19 cellular contexts compared by ENCODE assay signal in genomic region chr7:74512762-74513161, GRCh38. TPM values are rescaled to one million over a fixed set of nuclear protein-coding genes. Genes with fewer than 3 reads are reported as not detected.
DNase-seq lines count a peak whose midpoint lies in the region; ATAC-seq, FAIRE-seq and TF ChIP-seq lines count a peak whose summit lies in the region.
"Had no signal": no experiment of that assay in that cellular context is flagged by ENCODE, and none has a peak within 500 bp of the region (broad histone marks: within the 10 kb centered on the region; RNA-seq: fewer than 3 reads in every experiment).

No MANE protein-coding gene starts in this region.

- WGBS in HepG2 (ENCODE audit: low lambda C conversion rate): 92% methylated on average over 16 of the region's 18 CpGs
- WGBS in right lobe of liver (ENCODE audit: insufficient coverage, low coverage, low lambda C conversion rate, missing lambda C conversion rate): 80% methylated on average over 3 of the region's 18 CpGs
- no CpG with 5 or more reads among the region's 18 CpGs for WGBS in trophoblast cell (ENCODE audit: extremely low coverage, insufficient coverage, insufficient read length)

- no peak overlapping the region for H2AK5ac ChIP-seq in trophoblast cell (ENCODE audit: low read length)

- H4K8ac ChIP-seq in trophoblast cell (ENCODE audit: low read depth, low read length): no peak overlapping the region

- FAIRE-seq in HepG2 (lab: Jason Lieb, UNC): no peak
- FAIRE-seq in urothelium cell line (lab: Jason Lieb, UNC): no peak
- FAIRE-seq: GM12891, GM18507, H54 had no signal

- TF ChIP-seq POLR2A in HepG2 (IDR thresholded peaks at IDR 0.05; ENCODE audit: insufficient read depth in 1 of 2, low read depth in 2 of 2, low read length in 2 of 2) (no peak), right lobe of liver (IDR thresholded peaks at IDR 0.05) (no peak)

- H3K14ac ChIP-seq in trophoblast cell (ENCODE audit: low read length): no peak overlapping the region

- no peaks in the 10 kb centered on the region for H3K79me1 ChIP-seq in trophoblast cell (ENCODE audit: low read length)

- H4K12ac ChIP-seq in trophoblast cell (ENCODE audit: low read depth, low read length): no peak overlapping the region

- POLR2A ChIA-PET in HepG2 (lab: Yijun Ruan, JAX): no interaction called here
- POLR2A ChIA-PET in activated CD4-positive, alpha-beta memory T cell treated with anti-CD3 and anti-CD28 coated beads, Interleukin-2, amount 10 ng/mL, durations not matched to agents 7 days and 5 days (lab: Charles Lee): no interaction called here

- H2BK120ac ChIP-seq in trophoblast cell (ENCODE audit: insufficient read depth, low read length, poor library complexity): no peak overlapping the region

- ATAC-seq in HepG2 (no peak), right lobe of liver (no peak)

- H4K20me1 ChIP-seq in HepG2 (ENCODE audit: insufficient read depth, low read length): peaks cover under 1% of the 10 kb centered on the region; the same call in 1 of the 2 replicates

- H3K9me3 Mint-ChIP-seq in activated CD4-positive, alpha-beta memory T cell treated with anti-CD3 and anti-CD28 coated beads, Interleukin-2, amount 10 ng/mL, durations not matched to agents 7 days and 5 days: no peaks in the 10 kb centered on the region
- H3K9me3 Mint-ChIP-seq: CD4-positive, alpha-beta memory T cell; HFFc6 had no signal

- H3K9me3 ChIP-seq in HepG2 (ENCODE audit: low read length) (no peaks in the 10 kb centered on the region), right lobe of liver (no peaks in the 10 kb centered on the region), trophoblast cell (ENCODE audit: insufficient read depth, low read depth, low read length) (peaks cover 1% of the 10 kb centered on the region), skeletal muscle tissue (ENCODE audit: control insufficient read depth in 3 of 3, low read length in 3 of 3) (no peaks in the 10 kb centered on the region)
- H3K9me3 ChIP-seq: HAP-1 had no signal

- H3K79me2 ChIP-seq in HepG2 (ENCODE audit: insufficient read depth, low read length) (no peaks in the 10 kb centered on the region), trophoblast cell (ENCODE audit: control insufficient read depth, insufficient read depth, low read length, poor library complexity) (no peaks in the 10 kb centered on the region)

- H3K4me1 Mint-ChIP-seq in activated CD4-positive, alpha-beta memory T cell treated with anti-CD3 and anti-CD28 coated beads, Interleukin-2, amount 10 ng/mL, durations not matched to agents 7 days and 5 days: no peaks in the 10 kb centered on the region
- H3K4me1 Mint-ChIP-seq: CD4-positive, alpha-beta memory T cell had no signal

- no peaks in the 10 kb centered on the region for H3K36me3 Mint-ChIP-seq in activated CD4-positive, alpha-beta memory T cell treated with anti-CD3 and anti-CD28 coated beads, Interleukin-2, amount 10 ng/mL, durations not matched to agents 7 days and 5 days (ENCODE audit: low read depth)
- H3K36me3 Mint-ChIP-seq: CD4-positive, alpha-beta memory T cell had no signal

- no peak overlapping the region for H3K4me3 Mint-ChIP-seq in activated CD4-positive, alpha-beta memory T cell treated with anti-CD3 and anti-CD28 coated beads, Interleukin-2, amount 10 ng/mL, durations not matched to agents 7 days and 5 days
- H3K4me3 Mint-ChIP-seq: CD4-positive, alpha-beta memory T cell; HFFc6 had no signal

- H3K27ac ChIP-seq in HepG2 (ENCODE audit: extremely low read length, insufficient read depth, low read length) (no peak overlapping the region), right lobe of liver (no peak overlapping the region), trophoblast cell (ENCODE audit: low read depth, low read length) (no peak overlapping the region), skeletal muscle tissue (ENCODE audit: low read depth, low read length) (peak overlapping the region; percentile 98)

- H3K36me3 ChIP-seq in HepG2 (replicated peaks in 1 of 2; ENCODE audit: control insufficient read depth in 1 of 2, insufficient read depth in 2 of 2, low read length in 2 of 2) (peaks cover 12 to 52% of the 10 kb centered on the region in 2 experiments; a peak in 4 of 5 replicates), right lobe of liver (no peaks in the 10 kb centered on the region), trophoblast cell (ENCODE audit: control insufficient read depth in 1 of 2, insufficient read depth in 2 of 2, low read length in 2 of 2) (peaks cover 35 to 45% of the 10 kb centered on the region in 2 experiments), skeletal muscle tissue (ENCODE audit: control insufficient read depth in 3 of 3, insufficient read depth in 3 of 3, low read length in 3 of 3) (peaks cover 12 to 35% (median 16%) of the 10 kb centered on the region in 3 donors)

- H3K27me3 ChIP-seq in HepG2 (ENCODE audit: control insufficient read depth in 1 of 2, insufficient read depth in 2 of 2, low read length in 2 of 2) (no peaks in the 10 kb centered on the region), right lobe of liver (no peaks in the 10 kb centered on the region), trophoblast cell (ENCODE audit: insufficient read depth, low read length) (no peaks in the 10 kb centered on the region), skeletal muscle tissue (ENCODE audit: control insufficient read depth in 3 of 3, insufficient read depth in 3 of 3, low read length in 3 of 3) (no peaks in the 10 kb centered on the region)

- no peak overlapping the region for H3K4me2 ChIP-seq in HepG2 (ENCODE audit: low read depth, low read length)
- no peak overlapping the region for H3K4me2 ChIP-seq in trophoblast cell (ENCODE audit: low read length)

- intact Hi-C loops in HepG2 (cut with micrococcal nuclease; ENCODE audit: unreplicated experiment): no loop called here
- intact Hi-C loops in right lobe of liver (cut with DNase I): no loop called here

- H3K18ac ChIP-seq in trophoblast cell (ENCODE audit: low read length): no peak overlapping the region

- H3K4ac ChIP-seq in trophoblast cell (ENCODE audit: low read depth, low read length): no peak overlapping the region

- TF ChIP-seq CTCF in HepG2 (CRISPR knock-in tag; IDR thresholded peaks at IDR 0.05): no peak
- no peak for TF ChIP-seq CTCF in right lobe of liver (IDR thresholded peaks at IDR 0.05)

- no peak for TF ChIP-seq EP300 in HepG2 (IDR thresholded peaks at IDR 0.05; ENCODE audit: low read depth in 2 of 2, low read length in 2 of 2)
- TF ChIP-seq EP300 in HepG2 (CRISPR knock-in tag; IDR thresholded peaks at IDR 0.05; ENCODE audit: borderline replicate concordance): no peak

- no peak overlapping the region for H3K9ac ChIP-seq in HepG2 (ENCODE audit: insufficient read depth, low read depth, low read length)
- H3K9ac ChIP-seq in trophoblast cell (ENCODE audit: low read length): no peak overlapping the region
- H3K9ac ChIP-seq in skeletal muscle tissue (ENCODE audit: low read depth in 1 of 3, low read length in 3 of 3): peak overlapping the region in 1 of 3 donors; percentile 8

- H3K4me1 ChIP-seq in HepG2 (ENCODE audit: insufficient read depth, low read length) (no peaks in the 10 kb centered on the region), right lobe of liver (no peaks in the 10 kb centered on the region), trophoblast cell (ENCODE audit: control insufficient read depth in 1 of 2, insufficient read depth in 2 of 2, low read length in 2 of 2) (no peaks in the 10 kb centered on the region), skeletal muscle tissue (ENCODE audit: control insufficient read depth in 3 of 3, insufficient read depth in 3 of 3, low read length in 3 of 3) (peaks cover 9 to 30% (median 29%) of the 10 kb centered on the region in 3 donors)
- H3K4me1 ChIP-seq: HAP-1 had no signal

- H4K91ac ChIP-seq in trophoblast cell (ENCODE audit: low read depth, low read length): no peak overlapping the region

- DNase-seq in HepG2 (ENCODE audit: low spot score): no peak
- DNase-seq in right lobe of liver: no peak
- DNase-seq in trophoblast cell: no peak
- DNase-seq in urothelium cell line (ENCODE audit: low spot score): no peak
- DNase-seq in activated CD4-positive, alpha-beta memory T cell treated with anti-CD3 and anti-CD28 coated beads, Interleukin-2, amount 10 ng/mL, durations not matched to agents 7 days and 5 days: no peak
- DNase-seq: C1 segment of cervical spinal cord; Calu3; CD4-positive, alpha-beta memory T cell; COR-L47; DMS53; DMS79 treated with DMSO at 0.1 percent for 48 hours; GF-D8; GOT3; HFFc6 had no signal

- H3K4me3 ChIP-seq in HepG2 (replicated peaks in 1 of 3; ENCODE audit: insufficient read depth in 1 of 3, low read depth in 2 of 3, low read length in 3 of 3) (no peak overlapping the region), right lobe of liver (no peak overlapping the region), trophoblast cell (ENCODE audit: low read depth, low read length) (peak overlapping the region; percentile 9), skeletal muscle tissue (ENCODE audit: low read length in 3 of 3) (no peak overlapping the region)
- H3K4me3 ChIP-seq: HAP-1 had no signal

- no TSS peak for BruUV-seq in HepG2 (replicated peaks; lab: Mats Ljungman, UMichigan)

- H2BK12ac ChIP-seq in trophoblast cell (ENCODE audit: low read length): no peak overlapping the region

- in situ Hi-C loops in HepG2 (cut with HindIII; ENCODE audit: extremely low pct_ligation_motif_present, low pct_unique_long_range_greater_than_20kb): no loop called here

- no peak overlapping the region for H3K27ac Mint-ChIP-seq in activated CD4-positive, alpha-beta memory T cell treated with anti-CD3 and anti-CD28 coated beads, Interleukin-2, amount 10 ng/mL, durations not matched to agents 7 days and 5 days
- H3K27ac Mint-ChIP-seq: CD4-positive, alpha-beta memory T cell; HFFc6 had no signal

- CTCF ChIA-PET in HepG2 (lab: Yijun Ruan, JAX; ENCODE audit: low intra/inter-chr PET ratio, low total read pairs): no interaction called here
- CTCF ChIA-PET in activated CD4-positive, alpha-beta memory T cell treated with anti-CD3 and anti-CD28 coated beads, Interleukin-2, amount 10 ng/mL, durations not matched to agents 7 days and 5 days (lab: Charles Lee): interaction anchor here (0.6 kb wide), 1 partner anchor 62 kb away, joined by 3 read pairs; no protein-coding TSS in a partner anchor

- H3K23ac ChIP-seq in trophoblast cell (ENCODE audit: low read length): no peak overlapping the region

- TF ChIP-seq RAD21 in HepG2 (CRISPR knock-in tag; IDR thresholded peaks at IDR 0.05): no peak

- H3K27me3 Mint-ChIP-seq in activated CD4-positive, alpha-beta memory T cell treated with anti-CD3 and anti-CD28 coated beads, Interleukin-2, amount 10 ng/mL, durations not matched to agents 7 days and 5 days: no peaks in the 10 kb centered on the region
- H3K27me3 Mint-ChIP-seq: CD4-positive, alpha-beta memory T cell had no signal

- H2AFZ ChIP-seq in HepG2 (ENCODE audit: low read length) (no peak overlapping the region), trophoblast cell (ENCODE audit: insufficient read depth, low read length, poor library complexity) (no peak overlapping the region)

- H2BK5ac ChIP-seq in trophoblast cell (ENCODE audit: low read depth, low read length, poor library complexity): no peak overlapping the region

RNA-seq across cellular contexts. Expression of gene GTF2IRD1, which starts 59.1 kb away (rescaled TPM):
- total RNA-seq in HepG2 (2016; rRNA removed; fragmentation: Illumina TruSeq; extraction: Trizol) (16.5 and 17.8 TPM in 2 replicates), right lobe of liver (1 to 10 TPM; 1.9 to 9.8 (median 6.5) TPM), skeletal muscle tissue (16.2 TPM)
- total RNA-seq in HepG2 (2016; cell fraction: cytosol; rRNA removed; fragmentation: Illumina TruSeq; extraction: Trizol; ENCODE audit: low read depth): 8.1 and 9.5 TPM in 2 replicates
- 13.6 and 19.1 TPM in 2 replicates for total RNA-seq in HepG2 (2016; cell fraction: insoluble cytoplasmic fraction; rRNA removed; fragmentation: Illumina TruSeq; extraction: Trizol)
- 17.2 and 18.9 TPM in 2 replicates for total RNA-seq in HepG2 (2016; cell fraction: membrane; rRNA removed; fragmentation: Illumina TruSeq; extraction: Trizol)
- 15.6 and 22.1 TPM in 2 replicates for total RNA-seq in HepG2 (2016; cell fraction: nucleus; rRNA removed; fragmentation: Illumina TruSeq; extraction: Trizol)
- 26.7 and 28.2 TPM in 2 replicates for polyA plus RNA-seq in HepG2 (2011; rRNA removed)
- 12.3 and 16.0 TPM in 2 replicates for polyA plus RNA-seq in HepG2 (2011; cell fraction: cytosol; rRNA removed)
- 38.7 and 43.3 TPM in 2 replicates for polyA plus RNA-seq in HepG2 (2011; cell fraction: nucleus; rRNA removed)
- 36.1 and 37.4 TPM in 2 replicates for polyA plus RNA-seq in HepG2 (2012)
- polyA plus RNA-seq in HepG2 (2016; cell fraction: cytosol; fragmentation: Illumina TruSeq; extraction: Trizol; ENCODE audit: low read depth): 10.4 and 12.9 TPM in 2 replicates
- polyA plus RNA-seq in HepG2 (2016; cell fraction: insoluble cytoplasmic fraction; fragmentation: Illumina TruSeq; extraction: Trizol; ENCODE audit: low read depth): 27.6 and 31.7 TPM in 2 replicates
- 23.3 and 26.7 TPM in 2 replicates for polyA plus RNA-seq in HepG2 (2016; cell fraction: membrane; fragmentation: Illumina TruSeq; extraction: Trizol; ENCODE audit: low read depth)
- 51.1 and 66.8 TPM in 2 replicates for polyA plus RNA-seq in HepG2 (2016; cell fraction: nucleus; fragmentation: Illumina TruSeq; extraction: Trizol; ENCODE audit: insufficient read depth, low read depth)
- 23.4 and 53.2 TPM in 2 replicates for polyA minus RNA-seq in HepG2 (2011; rRNA and poly(A)+ RNA removed; ENCODE audit: low replicate concordance)
- 14.9 and 17.7 TPM in 2 replicates for polyA minus RNA-seq in HepG2 (2011; cell fraction: cytosol; rRNA and poly(A)+ RNA removed)
- 15.5 and 16.5 TPM in 2 replicates for polyA minus RNA-seq in HepG2 (2011; cell fraction: nucleus; rRNA and poly(A)+ RNA removed)
- 20.3 and 24.6 TPM in 2 replicates for polyA plus RNA-seq in trophoblast cell (2013)
- total RNA-seq in activated CD4-positive, alpha-beta memory T cell treated with anti-CD3 and anti-CD28 coated beads, Interleukin-2, amount 10 ng/mL, durations not matched to agents 7 days and 5 days: 1 to 10 TPM; 4.0 to 4.6 TPM
